8 cellular contexts compared by ENCODE assay signal in genomic region chr22:39319284-39320170, GRCh38. TPM values are rescaled to one million over a fixed set of nuclear protein-coding genes. Genes with fewer than 3 reads are reported as not detected.
DNase-seq lines count a peak whose midpoint lies in the region; ATAC-seq and TF ChIP-seq lines count a peak whose summit lies in the region.

Gene RPL3 (minus strand): TSS chr22:39319623. CDS start chr22:39319597, 26 bp downstream.

- H3K4me3 ChIP-seq in GM12875 (ENCODE audit: low read depth, low read length) (peak within 1 kb of the TSS; percentile 71), adrenal gland (peak within 1 kb of the TSS; percentile 49 to 93 (median 76)), heart left ventricle (peak within 1 kb of the TSS; percentile 58 to 93 (median 78)), upper lobe of left lung (peak within 1 kb of the TSS; percentile 63 to 92 (median 77))

- ATAC-seq in HG02798 (IDR thresholded peaks at IDR 0.05; ENCODE audit: poor library complexity, unreplicated experiment) (peak; percentile 92), heart left ventricle (peak; percentile 87 to 94 (median 90)), upper lobe of left lung (ENCODE audit: low FRiP score in 2 of 2) (peak; percentile 96)

- DNase-seq in NCI-H1436 treated with DMSO at 0.1 percent for 48 hours (lab: John Stamatoyannopoulos, UW) = peak; percentile 84
- DNase-seq in T-helper 1 cell = peak; percentile 87 to 99 (median 93)
- peak; percentile 95 to 98 (median 97) for DNase-seq in adrenal gland
- DNase-seq in heart left ventricle = peak; percentile 96 to 98 (median 97)
- peak; percentile 95 to 100 (median 96) for DNase-seq in posterior cingulate gyrus
- peak; percentile 94 to 99 for DNase-seq in upper lobe of left lung

- H3K36me3 ChIP-seq in adrenal gland (replicated peaks in 1 of 2) (peaks cover 0 to 36% of the 10 kb centered on the region in 2 donors), heart left ventricle (peaks cover 0 to 39% (median 37%) of the 10 kb centered on the region in 9 donors), upper lobe of left lung (peaks cover 26 to 37% (median 33%) of the 10 kb centered on the region in 4 donors)

- intact Hi-C loops in adrenal gland (cut with DNase I) (loop anchor here in 1 of 2 donors (10.0 kb wide), 1 partner anchor 315 kb away; no protein-coding TSS in a partner anchor), heart left ventricle (cut with DNase I) (loop anchor here in 9 of 10 donors (1.0 to 10.0 kb wide), 13 partner anchors 24 to 555 kb away; partner anchors contain the start of genes CBX7 (in 6 of the 9), ATF4 (in 4 of the 9) and CBX6 (in 4 of the 9)), posterior cingulate gyrus (cut with DNase I) (loop anchor here (1.0 to 10.0 kb wide), 3 partner anchors 30 to 445 kb away; partner anchors contain the start of genes CBX6, PDGFB and SYNGR1)

- TF ChIP-seq POLR2A in adrenal gland (IDR thresholded peaks at IDR 0.05) = peak; percentile 89 to 95
- peak in 1 of 2 donors; percentile 79 for TF ChIP-seq POLR2A in heart left ventricle (IDR thresholded peaks at IDR 0.05)
- TF ChIP-seq POLR2A in upper lobe of left lung (IDR thresholded peaks at IDR 0.05) = peak; percentile 80 to 99 (median 90)

- H3K27me3 ChIP-seq in adrenal gland = no peaks in the 10 kb centered on the region
- H3K27me3 ChIP-seq in heart left ventricle = no peaks in the 10 kb centered on the region
- no peaks in the 10 kb centered on the region for H3K27me3 ChIP-seq in upper lobe of left lung

- peak in 1 of 4 donors; percentile 90 for TF ChIP-seq EP300 in upper lobe of left lung (IDR thresholded peaks at IDR 0.05)

- TF ChIP-seq CTCF in GM12875 (IDR thresholded peaks at IDR 0.05; ENCODE audit: borderline replicate concordance, insufficient read depth, low read depth, low read length) (no peak), adrenal gland (IDR thresholded peaks at IDR 0.05) (peak in 3 of 6 experiments; percentile 7 to 30 (median 29)), heart left ventricle (IDR thresholded peaks at IDR 0.05) (peak in 6 of 12 donors; percentile 9 to 39 (median 27)), upper lobe of left lung (IDR thresholded peaks at IDR 0.05) (peak in 4 of 6 experiments; percentile 32 to 54 (median 42))

- 0% methylated on average over 37 to 73 of the region's 73 CpGs for WGBS in adrenal gland, 4 donors
- 0 to 1% (median 0%) methylated on average over 66 to 73 of the region's 73 CpGs for WGBS in heart left ventricle, 4 donors
- 0 to 1% methylated on average over 22 to 52 of the region's 73 CpGs for WGBS in upper lobe of left lung, 2 donors

- H3K4me1 ChIP-seq in adrenal gland (replicated peaks in 1 of 2) (peaks cover 37% of the 10 kb centered on the region in 2 donors), heart left ventricle (peaks cover 21 to 49% (median 42%) of the 10 kb centered on the region in 12 donors), upper lobe of left lung (peaks cover 35 to 53% (median 41%) of the 10 kb centered on the region in 4 donors)

- no peaks in the 10 kb centered on the region for H3K9me3 ChIP-seq in adrenal gland (replicated peaks in 1 of 3)
- no peaks in the 10 kb centered on the region for H3K9me3 ChIP-seq in heart left ventricle
- H3K9me3 ChIP-seq in upper lobe of left lung = no peaks in the 10 kb centered on the region

- H3K27ac ChIP-seq in adrenal gland (peak within 1 kb of the TSS; percentile 98 to 99 (median 99)), heart left ventricle (peak within 1 kb of the TSS; percentile 81 to 100 (median 96)), upper lobe of left lung (peak within 1 kb of the TSS; percentile 90 to 99 (median 96))

RNA-seq across cellular contexts. Expression of gene RPL3, which starts in this region (rescaled TPM):
- total RNA-seq in adrenal gland (1,000 to 10,000 TPM; 1,374 to 2,518 (median 1,954) TPM), heart left ventricle (100 to 1,000 TPM; 237 to 911 (median 336) TPM), upper lobe of left lung (1,000 to 10,000 TPM; 1,194 to 1,833 (median 1,624) TPM)
- polyA plus RNA-seq in adrenal gland (1,000 to 10,000 TPM; 1,433 to 2,713 (median 2,271) TPM), heart left ventricle (1,000 to 10,000 TPM in 1 of 2 donors, 100 to 1,000 TPM in 1; 329 to 1,765 TPM)

Comparison
In these comparisons a context has a peak if more than half of its experiments do, and no peak if none do; other contexts are left out.
1. Peak in every context shown above with its lines: DNase-seq, ATAC-seq, H3K4me3 ChIP-seq and H3K27ac ChIP-seq.